ENCODE assay signal across 16 cellular contexts in genomic region chr7:140989068-140989467, GRCh38. TPM values are rescaled to one million over a fixed set of nuclear protein-coding genes. Genes with fewer than 3 reads are reported as not detected.
DNase-seq lines count a peak whose midpoint lies in the region; ATAC-seq, FAIRE-seq and TF ChIP-seq lines count a peak whose summit lies in the region.
"Had no signal": no experiment of that assay in that cellular context is flagged by ENCODE, and none has a peak within 500 bp of the region (broad histone marks: within the 10 kb centered on the region; RNA-seq: fewer than 3 reads in every experiment).

No MANE protein-coding gene starts in this region.

- POLR2A ChIA-PET in HepG2 (lab: Yijun Ruan, JAX): no interaction called here

- no TSS peak for BruUV-seq in HepG2 (replicated peaks; lab: Mats Ljungman, UMichigan)

- ATAC-seq in GM18508 (IDR thresholded peaks at IDR 0.05; ENCODE audit: insufficient read depth, unreplicated experiment) (peak; percentile 38), GM19452 (IDR thresholded peaks at IDR 0.05; ENCODE audit: unreplicated experiment) (peak; percentile 68), HG03432 (IDR thresholded peaks at IDR 0.05; ENCODE audit: unreplicated experiment) (peak; percentile 52), HepG2 (peak; percentile 97), HG03442 (IDR thresholded peaks at IDR 0.05; ENCODE audit: unreplicated experiment) (no peak)
- ATAC-seq in stimulated activated naive CD8-positive, alpha-beta T cell treated with anti-CD3 and anti-CD28 coated beads, Interleukin-15, amount 100 ng/mL, for 72 hours: no peak

- FAIRE-seq in HepG2 (lab: Jason Lieb, UNC): peak; percentile 86
- FAIRE-seq: TTC549 had no signal

- TF ChIP-seq EP300 in HepG2 (IDR thresholded peaks at IDR 0.05; ENCODE audit: low read depth in 2 of 2, low read length in 2 of 2) (peak in 1 of 2 experiments; percentile 22; a peak in 1 of 4 replicates), HepG2 (CRISPR knock-in tag; IDR thresholded peaks at IDR 0.05; ENCODE audit: borderline replicate concordance) (no peak)

- no peak overlapping the region for H3K27ac ChIP-seq in HepG2 (ENCODE audit: extremely low read length, insufficient read depth, low read length)
- H3K27ac ChIP-seq: esophagus muscularis mucosa had no signal

- TF ChIP-seq RAD21 in HepG2 (CRISPR knock-in tag; IDR thresholded peaks at IDR 0.05): no peak

- CTCF ChIA-PET in HepG2 (lab: Yijun Ruan, JAX; ENCODE audit: low intra/inter-chr PET ratio, low total read pairs): no interaction called here

- no peak overlapping the region for H2AFZ ChIP-seq in HepG2 (ENCODE audit: low read length)

- intact Hi-C loops in HepG2 (cut with micrococcal nuclease; ENCODE audit: unreplicated experiment): loop anchor here (1.0 to 2.0 kb wide), 2 partner anchors 13 to 14 kb away; no protein-coding TSS in a partner anchor

- H3K27me3 ChIP-seq in HepG2 (ENCODE audit: control insufficient read depth in 1 of 2, insufficient read depth in 2 of 2, low read length in 2 of 2): no peaks in the 10 kb centered on the region

- DNase-seq in HepG2 (ENCODE audit: low spot score) (peak; percentile 61), DMS153 treated with DMSO at 0.1 percent for 48 hours (lab: John Stamatoyannopoulos, UW; ENCODE audit: unreplicated experiment) (no peak), medulla oblongata (ENCODE audit: extremely low spot score) (no peak)
- DNase-seq in stimulated activated naive CD8-positive, alpha-beta T cell treated with anti-CD3 and anti-CD28 coated beads, Interleukin-15, amount 100 ng/mL, for 72 hours: no peak
- DNase-seq: activated CD4-positive, alpha-beta T cell treated with anti-CD3 and anti-CD28 coated beads, Interleukin-2, amount 10 ng/mL, durations not matched to agents 7 days and 5 days; central memory CD4-positive, alpha-beta T cell; HCEC 1CT; NCI-H187; NCI-H446; stimulated activated CD4-positive, alpha-beta T cell treated with anti-CD3 and anti-CD28 coated beads, Interleukin-2, amount 100 ng/mL, for 48 hours had no signal

- no peak overlapping the region for H3K4me3 Mint-ChIP-seq in stimulated activated naive CD8-positive, alpha-beta T cell treated with anti-CD3 and anti-CD28 coated beads, Interleukin-15, amount 100 ng/mL, for 72 hours
- H3K4me3 Mint-ChIP-seq: activated CD4-positive, alpha-beta T cell treated with anti-CD3 and anti-CD28 coated beads, Interleukin-2, amount 10 ng/mL, durations not matched to agents 7 days and 5 days had no signal

- H3K79me2 ChIP-seq in HepG2 (ENCODE audit: insufficient read depth, low read length): no peaks in the 10 kb centered on the region

- H3K27me3 Mint-ChIP-seq in stimulated activated naive CD8-positive, alpha-beta T cell treated with anti-CD3 and anti-CD28 coated beads, Interleukin-15, amount 100 ng/mL, for 72 hours: no peaks in the 10 kb centered on the region
- H3K27me3 Mint-ChIP-seq: activated CD4-positive, alpha-beta T cell treated with anti-CD3 and anti-CD28 coated beads, Interleukin-2, amount 10 ng/mL, durations not matched to agents 7 days and 5 days had no signal

- no peaks in the 10 kb centered on the region for H3K9me3 Mint-ChIP-seq in stimulated activated naive CD8-positive, alpha-beta T cell treated with anti-CD3 and anti-CD28 coated beads, Interleukin-15, amount 100 ng/mL, for 72 hours

- no peaks in the 10 kb centered on the region for H3K36me3 ChIP-seq in HepG2 (replicated peaks in 1 of 2; ENCODE audit: control insufficient read depth in 1 of 2, insufficient read depth in 2 of 2, low read length in 2 of 2)
- H3K36me3 ChIP-seq: esophagus muscularis mucosa had no signal

- no peaks in the 10 kb centered on the region for H3K4me1 Mint-ChIP-seq in stimulated activated naive CD8-positive, alpha-beta T cell treated with anti-CD3 and anti-CD28 coated beads, Interleukin-15, amount 100 ng/mL, for 72 hours
- H3K4me1 Mint-ChIP-seq: activated CD4-positive, alpha-beta T cell treated with anti-CD3 and anti-CD28 coated beads, Interleukin-2, amount 10 ng/mL, durations not matched to agents 7 days and 5 days had no signal

- H3K4me1 ChIP-seq in HepG2 (ENCODE audit: insufficient read depth, low read length): peaks cover 64% of the 10 kb centered on the region
- H3K4me1 ChIP-seq: esophagus muscularis mucosa had no signal

- H4K20me1 ChIP-seq in HepG2 (ENCODE audit: insufficient read depth, low read length): no peaks in the 10 kb centered on the region

- H3K27ac Mint-ChIP-seq in stimulated activated naive CD8-positive, alpha-beta T cell treated with anti-CD3 and anti-CD28 coated beads, Interleukin-15, amount 100 ng/mL, for 72 hours: no peak overlapping the region
- H3K27ac Mint-ChIP-seq: activated CD4-positive, alpha-beta T cell treated with anti-CD3 and anti-CD28 coated beads, Interleukin-2, amount 10 ng/mL, durations not matched to agents 7 days and 5 days had no signal

- in situ Hi-C loops in HepG2 (cut with HindIII; ENCODE audit: extremely low pct_ligation_motif_present, low pct_unique_long_range_greater_than_20kb): no loop called here

- peak overlapping the region in 1 of 3 experiments; percentile 46; a peak in 1 of 6 replicates for H3K4me3 ChIP-seq in HepG2 (replicated peaks in 1 of 3; ENCODE audit: insufficient read depth in 1 of 3, low read depth in 2 of 3, low read length in 3 of 3)
- H3K4me3 ChIP-seq: esophagus muscularis mucosa had no signal

- no peak for TF ChIP-seq CTCF in HepG2 (CRISPR knock-in tag; IDR thresholded peaks at IDR 0.05)

- peak overlapping the region; percentile 67 for H3K4me2 ChIP-seq in HepG2 (ENCODE audit: low read depth, low read length)

- TF ChIP-seq POLR2A in HepG2 (IDR thresholded peaks at IDR 0.05; ENCODE audit: insufficient read depth in 1 of 2, low read depth in 2 of 2, low read length in 2 of 2): no peak

- no peak overlapping the region for H3K9ac ChIP-seq in HepG2 (ENCODE audit: insufficient read depth, low read depth, low read length)

- H3K9me3 ChIP-seq in HepG2 (ENCODE audit: low read length): peaks cover 4% of the 10 kb centered on the region

TF ChIP-seq in HepG2, 621 proteins besides CTCF, POLR2A, EP300 and RAD21 (continues in another document):
- TF ChIP-seq PLSCR1 (CRISPR knock-in tag; IDR thresholded peaks at IDR 0.05; ENCODE audit: borderline replicate concordance): no peak
- TF ChIP-seq ZNF33B (CRISPR knock-in tag; IDR thresholded peaks at IDR 0.05): no peak
- TF ChIP-seq HMG20A (CRISPR knock-in tag; IDR thresholded peaks at IDR 0.05; ENCODE audit: borderline replicate concordance): peak; percentile 56; the same call in 1 of the 2 replicates
- peak; percentile 63; the same call in 1 of the 2 replicates for TF ChIP-seq ARID3A (IDR thresholded peaks at IDR 0.05; ENCODE audit: low read depth, low read length)

RNA-seq across cellular contexts. Expression of gene MRPS33, which starts 25.7 kb away (rescaled TPM):
- total RNA-seq in HepG2 (2016; rRNA removed; fragmentation: Illumina TruSeq; extraction: Trizol): 91.0 and 120 TPM in 2 replicates
- 60.7 and 64.6 TPM in 2 replicates for total RNA-seq in HepG2 (2016; cell fraction: cytosol; rRNA removed; fragmentation: Illumina TruSeq; extraction: Trizol; ENCODE audit: low read depth)
- total RNA-seq in HepG2 (2016; cell fraction: insoluble cytoplasmic fraction; rRNA removed; fragmentation: Illumina TruSeq; extraction: Trizol): 100 and 135 TPM in 2 replicates
- total RNA-seq in HepG2 (2016; cell fraction: membrane; rRNA removed; fragmentation: Illumina TruSeq; extraction: Trizol): 79.6 and 82.5 TPM in 2 replicates
- 33.2 and 36.3 TPM in 2 replicates for total RNA-seq in HepG2 (2016; cell fraction: nucleus; rRNA removed; fragmentation: Illumina TruSeq; extraction: Trizol)
- 38.3 and 50.9 TPM in 2 replicates for polyA plus RNA-seq in HepG2 (2011; rRNA removed)
- 17.9 and 20.1 TPM in 2 replicates for polyA plus RNA-seq in HepG2 (2011; cell fraction: cytosol; rRNA removed)
- 5.7 and 6.9 TPM in 2 replicates for polyA plus RNA-seq in HepG2 (2011; cell fraction: nucleus; rRNA removed)
- polyA plus RNA-seq in HepG2 (2012): 78.8 and 104 TPM in 2 replicates
- polyA plus RNA-seq in HepG2 (2016; cell fraction: cytosol; fragmentation: Illumina TruSeq; extraction: Trizol; ENCODE audit: low read depth): 77.6 and 83.1 TPM in 2 replicates
- polyA plus RNA-seq in HepG2 (2016; cell fraction: insoluble cytoplasmic fraction; fragmentation: Illumina TruSeq; extraction: Trizol; ENCODE audit: low read depth): 127 and 141 TPM in 2 replicates
- 82.8 and 92.8 TPM in 2 replicates for polyA plus RNA-seq in HepG2 (2016; cell fraction: membrane; fragmentation: Illumina TruSeq; extraction: Trizol; ENCODE audit: low read depth)
- 56.1 and 57.3 TPM in 2 replicates for polyA plus RNA-seq in HepG2 (2016; cell fraction: nucleus; fragmentation: Illumina TruSeq; extraction: Trizol; ENCODE audit: insufficient read depth, low read depth)
- 10.4 and 14.1 TPM in 2 replicates for polyA minus RNA-seq in HepG2 (2011; rRNA and poly(A)+ RNA removed; ENCODE audit: low replicate concordance)
- 12.2 and 13.7 TPM in 2 replicates for polyA minus RNA-seq in HepG2 (2011; cell fraction: cytosol; rRNA and poly(A)+ RNA removed)
- 4.6 and 13.4 TPM in 2 replicates for polyA minus RNA-seq in HepG2 (2011; cell fraction: nucleus; rRNA and poly(A)+ RNA removed)

Comparison
In these comparisons a context has a peak if more than half of its experiments do, and no peak if none do; other contexts are left out.
1. ATAC-seq: peak in GM18508 (single experiment), GM19452 (single experiment), HG03432 (single experiment) and HepG2 (single experiment); none in stimulated activated naive CD8-positive, alpha-beta T cell treated with anti-CD3 and anti-CD28 coated beads, Interleukin-15, amount 100 ng/mL, for 72 hours (single experiment) and HG03442 (single experiment).